17 cellular contexts compared by ENCODE assay signal in genomic region chr2:5803547-5803946, GRCh38.
DNase-seq lines count a peak whose midpoint lies in the region; ATAC-seq and TF ChIP-seq lines count a peak whose summit lies in the region.
"Had no signal": no experiment of that assay in that cellular context is flagged by ENCODE, and none has a peak within 500 bp of the region (broad histone marks: within the 10 kb centered on the region; RNA-seq: fewer than 3 reads in every experiment).

No MANE protein-coding gene starts in this region.

- no peaks in the 10 kb centered on the region; the same call in 1 of the 2 replicates for H3K36me3 ChIP-seq in HUES64 (ENCODE audit: insufficient read depth, low read length)
- no peaks in the 10 kb centered on the region for H3K36me3 ChIP-seq in Karpas-422 (ENCODE audit: insufficient read depth, low read length)
- H3K36me3 ChIP-seq: adrenal gland, gastrocnemius medialis, lower lobe of right lung, suprapubic skin had no signal

- H3K79me2 ChIP-seq in Karpas-422 (ENCODE audit: low read length), result no peaks in the 10 kb centered on the region

- H3K4me2 ChIP-seq in Karpas-422 (ENCODE audit: low read depth, low read length, poor library complexity, severe bottlenecking), result no peak overlapping the region

- H3K9me3 ChIP-seq in HUES64 (ENCODE audit: insufficient read depth, low read depth, low read length), result peaks cover 19% of the 10 kb centered on the region
- H3K9me3 ChIP-seq in Karpas-422 (ENCODE audit: low read length), result no peaks in the 10 kb centered on the region
- H3K9me3 ChIP-seq: adrenal gland, gastrocnemius medialis, lower lobe of right lung had no signal

- no peak for TF ChIP-seq CTCF in astrocyte of the spinal cord (IDR thresholded peaks at IDR 0.05; ENCODE audit: low read depth, low read length)

- H3K4me3 ChIP-seq in HUES64 (ENCODE audit: low read length) (no peak overlapping the region), astrocyte of the spinal cord (ENCODE audit: low read depth, low read length) (no peak overlapping the region), Karpas-422 (ENCODE audit: low read length) (no peak overlapping the region)
- H3K4me3 ChIP-seq: adrenal gland, gastrocnemius medialis, lower lobe of right lung, suprapubic skin had no signal

- H3K27ac ChIP-seq in HUES64 (ENCODE audit: low read depth, low read length) (no peak overlapping the region), Karpas-422 (ENCODE audit: low read length) (no peak overlapping the region)
- H3K27ac ChIP-seq: adrenal gland, C4-2B, gastrocnemius medialis, lower lobe of right lung, suprapubic skin had no signal

- no peaks in the 10 kb centered on the region for H4K20me1 ChIP-seq in Karpas-422 (ENCODE audit: insufficient read depth, low read depth, low read length)

- H2AFZ ChIP-seq in Karpas-422 (ENCODE audit: low read length), result no peak overlapping the region

- 47% methylated on average over 8 of the region's 8 CpGs for WGBS in HUES64

- in situ Hi-C loops in astrocyte of the spinal cord (cut with HindIII; ENCODE audit: low sequenced_read_pairs), result no loop called here

- DNase-seq in astrocyte of the spinal cord (ENCODE audit: low read depth, low spot score) (peak; percentile 77), kidney glomerular epithelial cell (lab: John Stamatoyannopoulos, UW) (peak; percentile 50), smooth muscle cell of the brain vasculature (ENCODE audit: low read depth, low spot score) (peak; percentile 37), Karpas-422 (no peak)
- DNase-seq: activated CD8-positive, alpha-beta memory T cell treated with anti-CD3 and anti-CD28 coated beads for 24 hours; adrenal gland; DMS79; gastrocnemius medialis; lower lobe of right lung; natural killer cell; NCI-H69; stimulated activated CD4-positive, alpha-beta T cell treated with anti-CD3 and anti-CD28 coated beads, Interleukin-2, amount 100 ng/mL, for 24 hours had no signal

- ATAC-seq in GM18870 (IDR thresholded peaks at IDR 0.05; ENCODE audit: unreplicated experiment) (no peak), GM19455 (IDR thresholded peaks at IDR 0.05; ENCODE audit: unreplicated experiment) (no peak)
- ATAC-seq: gastrocnemius medialis, lower lobe of right lung, natural killer cell had no signal

- H3K4me1 ChIP-seq in HUES64 (ENCODE audit: insufficient read depth, low read length), result peaks cover 14% of the 10 kb centered on the region
- H3K4me1 ChIP-seq in Karpas-422 (ENCODE audit: low read length), result no peaks in the 10 kb centered on the region
- H3K4me1 ChIP-seq: adrenal gland, gastrocnemius medialis, lower lobe of right lung, suprapubic skin had no signal

- H3K9me2 ChIP-seq in Karpas-422 (replicated peaks; ENCODE audit: insufficient read depth, low read length), result no peaks in the 10 kb centered on the region

- H3K9ac ChIP-seq in HUES64 (ENCODE audit: low read depth, low read length) (0 out of 2 replicates have a peak overlapping the region, but pooled peaks have one; percentile 28), Karpas-422 (ENCODE audit: low read length) (no peak overlapping the region)

- H3K27me3 ChIP-seq in HUES64 (ENCODE audit: insufficient read depth, low read length) (no peaks in the 10 kb centered on the region), Karpas-422 (ENCODE audit: low read length) (no peaks in the 10 kb centered on the region)
- H3K27me3 ChIP-seq: adrenal gland, suprapubic skin had no signal
